In genomic region chr22:48612077-48612995, GRCh38 we compare ENCODE assay signal across 35 cellular contexts.
"Had no signal": no experiment of that assay in that cellular context is flagged by ENCODE, and none has a peak within 500 bp of the region (broad histone marks: within the 10 kb centered on the region; RNA-seq: fewer than 3 reads in every experiment).

No MANE protein-coding gene starts in this region.

- H3K9me3 ChIP-seq: MG63 had no signal

- H3K36me3 ChIP-seq: MG63 had no signal

- H3K27me3 ChIP-seq: MG63 had no signal

- DNase-seq: Karpas-422, Kasumi-1, MG63, MM.1S, MV-4-11, NCI-H1048, NCI-H1092, NCI-H1092 treated with DMSO at 0.1 percent for 48 hours, NCI-H1105, NCI-H1105 treated with DMSO at 0.1 percent for 48 hours, NCI-H1417, NCI-H1417 treated with DMSO at 0.1 percent for 48 hours, NCI-H1436, NCI-H1436 treated with DMSO at 0.1 percent for 48 hours, NCI-H146, NCI-H1694, NCI-H1694 treated with DMSO at 0.1 percent for 48 hours, NCI-H187, NCI-H187 treated with DMSO at 0.1 percent for 48 hours, NCI-H1930, NCI-H2029, NCI-H2029 treated with DMSO at 0.1 percent for 48 hours, NCI-H2081, NCI-H2081 treated with DMSO at 0.1 percent for 48 hours, NCI-H2107, NCI-H2171, NCI-H2171 treated with DMSO at 0.1 percent for 48 hours, NCI-H2227 treated with DMSO at 0.1 percent for 48 hours, NCI-H226, NCI-H345, NCI-H446, NCI-H446 treated with DMSO at 0.1 percent for 48 hours, NCI-H510A, NCI-H510A treated with DMSO at 0.1 percent for 48 hours, NCI-H524 had no signal

- H3K4me3 ChIP-seq: MG63 had no signal
